Comparison of ENCODE assay signal across 24 cellular contexts in genomic region chr7:95874129-95874528, GRCh38.
"Had no signal": no experiment of that assay in that cellular context is flagged by ENCODE, and none has a peak within 500 bp of the region (broad histone marks: within the 10 kb centered on the region; RNA-seq: fewer than 3 reads in every experiment).

No MANE protein-coding gene starts in this region.

- DNase-seq: immature natural killer cell; kidney; left ventricle myocardium inferior; mesendoderm; naive B cell; natural killer cell; ovary; right lobe of liver; stimulated activated CD4-positive, alpha-beta T cell treated with anti-CD3 and anti-CD28 coated beads, Interleukin-1b, Interleukin-23, amount 100 ng/mL, for 48 hours; stimulated activated CD4-positive, alpha-beta T cell treated with anti-CD3 and anti-CD28 coated beads, Interleukin-2, amount 100 ng/mL, for 48 hours; stimulated activated CD4-positive, alpha-beta T cell treated with anti-CD3 and anti-CD28 coated beads, Interleukin-4, amount 100 ng/mL, for 4 hours; stimulated activated CD8-positive, alpha-beta memory T cell treated with anti-CD3 and anti-CD28 coated beads, Interleukin-4, amount 100 ng/mL, for 48 hours; stimulated activated naive CD4-positive, alpha-beta T cell treated with Interleukin-2 at 50 U/mL for 16 hours; stimulated activated naive CD8-positive, alpha-beta T cell treated with anti-CD3 and anti-CD28 coated beads, Interleukin-15, amount 100 ng/mL, for 72 hours; thyroid gland; transverse colon; upper lobe of left lung had no signal

- H3K4me1 ChIP-seq: right lobe of liver, vagina had no signal

- H3K27me3 ChIP-seq: ovary, right atrium auricular region, right lobe of liver, thyroid gland, transverse colon, upper lobe of left lung, vagina had no signal

- H3K36me3 Mint-ChIP-seq: immature natural killer cell; naive B cell; natural killer cell; stimulated activated memory B cell treated with anti-CD40 and anti-IgM and Interleukin-4, amounts not matched to agents 10 μg/mL and 1 μg/mL and 100 μg/mL, for 72 hours had no signal

- H3K9me3 ChIP-seq: ovary, right lobe of liver, thyroid gland, transverse colon, upper lobe of left lung, vagina had no signal

- H3K4me2 ChIP-seq: smooth muscle cell had no signal

- H3K4me1 Mint-ChIP-seq: immature natural killer cell; natural killer cell; stimulated activated naive CD8-positive, alpha-beta T cell treated with anti-CD3 and anti-CD28 coated beads, Interleukin-15, amount 100 ng/mL, for 72 hours had no signal

- H3K27ac ChIP-seq: left ventricle myocardium inferior, ovary, right atrium auricular region, right lobe of liver, thyroid gland, transverse colon, vagina had no signal

- H3K4me3 Mint-ChIP-seq: immature natural killer cell; mesothelial cell of epicardium; naive B cell; natural killer cell; stimulated activated memory B cell treated with anti-CD40 and anti-IgM and Interleukin-4, amounts not matched to agents 10 μg/mL and 1 μg/mL and 100 μg/mL, for 72 hours; stimulated activated naive CD8-positive, alpha-beta T cell treated with anti-CD3 and anti-CD28 coated beads, Interleukin-15, amount 100 ng/mL, for 72 hours had no signal

- H3K36me3 ChIP-seq: ovary, right lobe of liver, thyroid gland, transverse colon, upper lobe of left lung, vagina had no signal

- H3K4me3 ChIP-seq: left ventricle myocardium inferior, lung, ovary, right atrium auricular region, right lobe of liver, smooth muscle cell, thyroid gland, transverse colon, upper lobe of left lung, vagina had no signal

- H3K27ac Mint-ChIP-seq: immature natural killer cell; mesothelial cell of epicardium; naive B cell; natural killer cell; progenitor cell of endocrine pancreas; stimulated activated memory B cell treated with anti-CD40 and anti-IgM and Interleukin-4, amounts not matched to agents 10 μg/mL and 1 μg/mL and 100 μg/mL, for 72 hours; stimulated activated naive CD8-positive, alpha-beta T cell treated with anti-CD3 and anti-CD28 coated beads, Interleukin-15, amount 100 ng/mL, for 72 hours had no signal
